In the genomic region with DNA sequence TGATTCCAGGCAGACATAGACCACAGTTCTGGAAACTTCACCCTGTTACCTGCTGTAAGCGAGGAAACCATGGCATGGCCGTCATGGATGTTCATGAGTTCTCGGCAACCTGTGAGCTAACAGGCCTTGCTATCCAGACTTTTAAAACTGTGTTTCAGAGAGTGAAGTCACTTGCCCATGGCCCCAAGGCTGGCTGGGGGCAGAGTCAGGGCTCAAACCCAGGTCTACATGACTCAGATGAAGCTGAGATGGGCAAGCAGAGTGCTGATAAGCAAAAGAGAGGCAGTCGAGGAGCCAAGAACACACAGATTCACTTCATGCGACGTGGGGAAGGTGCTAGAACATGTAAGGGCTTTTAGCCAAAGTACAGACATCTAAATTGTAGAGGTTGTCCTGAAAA, we compare ENCODE assay signal across 11 cellular contexts. TPM values are rescaled to one million over a fixed set of nuclear protein-coding genes. Genes with fewer than 3 reads are reported as not detected.
"Had no signal": no experiment of that assay in that cellular context is flagged by ENCODE, and none has a peak within 500 bp of the region (broad histone marks: within the 10 kb centered on the region; RNA-seq: fewer than 3 reads in every experiment).

No MANE protein-coding gene starts in this region.

- H3K4me3 ChIP-seq: GM23248, HAP-1, K562 had no signal

- H3K4me1 ChIP-seq: HAP-1 had no signal

- ATAC-seq: HCT116, K562 had no signal

- H3K27ac ChIP-seq: GM23248 had no signal

- H3K4me3 Mint-ChIP-seq: HFFc6 had no signal

- DNase-seq: GM23248, H7, HFFc6, IMR-90, KG1 had no signal

- H3K27ac Mint-ChIP-seq: HFFc6 had no signal

- H2AFZ ChIP-seq: GM23248 had no signal

- H3K9me3 Mint-ChIP-seq: HFFc6 had no signal

- H3K36me3 ChIP-seq: HAP-1 had no signal

- H3K9me3 ChIP-seq: HAP-1 had no signal

- FAIRE-seq: HTR-8/SVneo, K562 had no signal

- H3K9ac ChIP-seq: GM23248 had no signal

RNA-seq across cellular contexts. Expression of gene C10orf53, which starts 31.5 kb away (rescaled TPM):
- total RNA-seq: GM23248, H4, H7, HFFc6, HT-29, IMR-90, K562 had no signal
- polyA plus RNA-seq: GM23248, IMR-90, K562 had no signal

RNA-seq across cellular contexts. Expression of gene OGDHL, which starts 51.2 kb away (rescaled TPM):
- total RNA-seq: GM23248 had no signal
- polyA plus RNA-seq: GM23248 had no signal
